In the genomic region with DNA sequence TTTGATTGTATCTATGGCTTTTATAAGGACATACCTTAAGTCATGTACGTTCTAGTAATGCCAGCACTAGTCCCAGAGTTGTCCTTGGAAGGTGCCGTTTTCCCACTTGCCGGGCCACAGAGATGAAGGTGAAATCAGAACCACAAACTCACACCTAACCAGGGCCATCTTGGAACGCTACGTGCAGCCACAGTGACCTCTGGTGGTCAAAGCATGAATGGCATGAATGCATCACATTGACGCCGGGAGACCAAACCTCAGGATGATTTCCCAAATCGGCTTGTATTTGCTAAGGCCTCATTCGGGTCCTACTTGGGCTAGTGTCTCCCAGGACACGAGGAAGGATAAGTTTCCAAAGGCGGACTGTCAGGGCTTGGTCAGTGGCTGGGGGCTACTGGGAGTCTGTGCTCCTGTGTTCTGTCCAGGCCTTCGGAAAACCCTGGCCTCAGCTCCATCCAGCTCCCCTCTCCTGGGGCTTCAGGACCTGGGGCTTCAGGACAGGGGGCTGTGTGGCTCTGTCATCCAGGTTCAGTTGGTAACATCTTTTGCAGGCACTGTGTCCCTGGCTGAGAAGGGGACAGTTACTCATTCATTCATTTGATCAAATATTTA, we compare ENCODE assay signal across 8 cellular contexts.
DNase-seq lines count a peak whose midpoint lies in the region; ATAC-seq and TF ChIP-seq lines count a peak whose summit lies in the region.

No MANE protein-coding gene starts in this region.

- TF ChIP-seq EP300 in gastroesophageal sphincter (IDR thresholded peaks at IDR 0.05) (no peak), tibial nerve (IDR thresholded peaks at IDR 0.05) (peak in 1 of 2 donors; percentile 13)

- H3K27me3 ChIP-seq in gastroesophageal sphincter (peaks cover 16% of the 10 kb centered on the region), tibial nerve (peaks cover 0 to 2% of the 10 kb centered on the region in 2 donors)

- TF ChIP-seq CTCF in Calu3 (IDR thresholded peaks at IDR 0.05; ENCODE audit: unreplicated experiment) (peak; percentile 72), gastroesophageal sphincter (IDR thresholded peaks at IDR 0.05) (peak; percentile 91 to 99 (median 94)), omental fat pad (IDR thresholded peaks at IDR 0.05) (peak in 2 of 3 donors; percentile 83 to 93), tibial nerve (IDR thresholded peaks at IDR 0.05) (peak; percentile 90 to 96 (median 93))

- H3K36me3 Mint-ChIP-seq in Calu3 (ENCODE audit: insufficient read depth, unreplicated experiment): no peaks in the 10 kb centered on the region
- H3K36me3 Mint-ChIP-seq in stimulated activated memory B cell treated with anti-CD40 and anti-IgM and Interleukin-4, amounts not matched to agents 10 μg/mL and 1 μg/mL and 100 μg/mL, for 72 hours: no peaks in the 10 kb centered on the region

- TF ChIP-seq POLR2A in gastroesophageal sphincter (IDR thresholded peaks at IDR 0.05) (no peak), tibial nerve (IDR thresholded peaks at IDR 0.05) (no peak)

- intact Hi-C loops in Calu3 (cut with micrococcal nuclease; ENCODE audit: unreplicated experiment): loop anchor here (1.0 to 5.0 kb wide), 2 partner anchors 295 to 603 kb away; no protein-coding TSS in a partner anchor

- H3K9me3 ChIP-seq in gastroesophageal sphincter (no peaks in the 10 kb centered on the region), tibial nerve (no peaks in the 10 kb centered on the region)

- ATAC-seq in HG03159 (IDR thresholded peaks at IDR 0.05; ENCODE audit: unreplicated experiment): peak; percentile 54
- ATAC-seq in gastroesophageal sphincter: peak; percentile 67
- peak; percentile 48 for ATAC-seq in omental fat pad (ENCODE audit: low FRiP score)
- no peak for ATAC-seq in stimulated activated memory B cell treated with anti-CD40 and anti-IgM and Interleukin-4, amounts not matched to agents 10 μg/mL and 1 μg/mL and 100 μg/mL, for 72 hours

- no peak overlapping the region for H3K4me3 ChIP-seq in gastroesophageal sphincter
- no peak overlapping the region for H3K4me3 ChIP-seq in tibial nerve

- CTCF ChIA-PET in Calu3 (lab: Charles Lee): interaction anchor here (0.6 kb wide), 1 partner anchor 371 kb away, joined by 3 read pairs; no protein-coding TSS in a partner anchor

- H3K4me1 ChIP-seq in gastroesophageal sphincter (no peaks in the 10 kb centered on the region), tibial nerve (peaks cover 0 to 4% (median 0%) of the 10 kb centered on the region in 4 donors)

- H3K27ac Mint-ChIP-seq in Calu3 (ENCODE audit: unreplicated experiment): no peak overlapping the region
- no peak overlapping the region for H3K27ac Mint-ChIP-seq in stimulated activated memory B cell treated with anti-CD40 and anti-IgM and Interleukin-4, amounts not matched to agents 10 μg/mL and 1 μg/mL and 100 μg/mL, for 72 hours

- H3K4me3 Mint-ChIP-seq in Calu3 (ENCODE audit: low read depth, unreplicated experiment): no peak overlapping the region
- H3K4me3 Mint-ChIP-seq in stimulated activated memory B cell treated with anti-CD40 and anti-IgM and Interleukin-4, amounts not matched to agents 10 μg/mL and 1 μg/mL and 100 μg/mL, for 72 hours: no peak overlapping the region

- DNase-seq in Calu3 (peak; percentile 56), RKO (ENCODE audit: low spot score) (peak; percentile 40), omental fat pad (ENCODE audit: low spot score) (peak; percentile 92), tibial nerve (ENCODE audit: low spot score in 2 of 2) (peak; percentile 74 to 91)
- DNase-seq in activated effector memory CD4-positive, alpha-beta T cell treated with anti-CD3 and anti-CD28 coated beads, Interleukin-2, amount 50 U/mL, for 16 hours: peak; percentile 87

- H3K36me3 ChIP-seq in gastroesophageal sphincter (no peaks in the 10 kb centered on the region), tibial nerve (no peaks in the 10 kb centered on the region)

- H3K27ac ChIP-seq in gastroesophageal sphincter (no peak overlapping the region), tibial nerve (no peak overlapping the region)

- H3K27me3 Mint-ChIP-seq in Calu3 (ENCODE audit: unreplicated experiment): peaks cover 24% of the 10 kb centered on the region
- peaks cover 58% of the 10 kb centered on the region for H3K27me3 Mint-ChIP-seq in stimulated activated memory B cell treated with anti-CD40 and anti-IgM and Interleukin-4, amounts not matched to agents 10 μg/mL and 1 μg/mL and 100 μg/mL, for 72 hours

- WGBS in gastroesophageal sphincter (ENCODE audit: low coverage in 1 of 2), 2 donors: 17 to 18% methylated on average over 6 of the region's 12 CpGs
- WGBS in tibial nerve, 2 donors: 14 to 17% methylated on average over 12 of the region's 12 CpGs

- H3K4me1 Mint-ChIP-seq in Calu3 (ENCODE audit: low read depth, unreplicated experiment): no peaks in the 10 kb centered on the region
- H3K4me1 Mint-ChIP-seq in stimulated activated memory B cell treated with anti-CD40 and anti-IgM and Interleukin-4, amounts not matched to agents 10 μg/mL and 1 μg/mL and 100 μg/mL, for 72 hours: no peaks in the 10 kb centered on the region

- no peaks in the 10 kb centered on the region for H3K9me3 Mint-ChIP-seq in Calu3 (ENCODE audit: low read depth, unreplicated experiment)
- H3K9me3 Mint-ChIP-seq in stimulated activated memory B cell treated with anti-CD40 and anti-IgM and Interleukin-4, amounts not matched to agents 10 μg/mL and 1 μg/mL and 100 μg/mL, for 72 hours: no peaks in the 10 kb centered on the region

- no TSS peak for BruUV-seq in Calu3 (replicated peaks; lab: Mats Ljungman, UMichigan)

Comparison
In these comparisons a context has a peak if more than half of its experiments do, and no peak if none do; other contexts are left out.
1. DNase-seq: peak in every context shown above with its lines; median percentile 92 in omental fat pad; 87 in activated effector memory CD4-positive, alpha-beta T cell treated with anti-CD3 and anti-CD28 coated beads, Interleukin-2, amount 50 U/mL, for 16 hours; 82 in tibial nerve; 56 in Calu3; 40 in RKO.